Comparison of ENCODE assay signal across 13 cellular contexts in the genomic region with DNA sequence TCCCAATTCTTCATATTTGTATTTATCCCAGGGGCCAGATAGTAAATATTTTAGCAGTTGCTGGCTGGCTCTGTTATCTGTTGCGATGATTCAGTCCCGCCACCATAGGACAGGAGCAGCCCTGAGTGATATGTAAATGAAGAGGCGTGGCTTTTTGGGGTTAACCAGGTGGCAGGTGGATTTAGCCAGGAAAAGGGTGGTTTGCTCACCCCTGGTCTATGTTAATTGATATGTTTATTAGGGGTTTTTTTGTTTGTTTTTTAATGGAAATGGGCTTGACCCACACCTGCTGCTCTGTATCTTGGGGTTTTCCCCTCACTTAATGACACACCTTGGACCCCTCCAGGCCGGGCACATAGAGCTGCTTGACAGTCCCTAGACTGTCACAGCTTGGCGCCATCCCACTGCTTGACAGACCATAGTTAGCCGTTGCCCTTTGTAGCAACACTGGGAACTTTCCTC.
DNase-seq lines count a peak whose midpoint lies in the region; TF ChIP-seq lines count a peak whose summit lies in the region.
"Had no signal": no experiment of that assay in that cellular context is flagged by ENCODE, and none has a peak within 500 bp of the region (broad histone marks: within the 10 kb centered on the region; RNA-seq: fewer than 3 reads in every experiment).

No MANE protein-coding gene starts in this region.

- H3K4me2 ChIP-seq in H9 (ENCODE audit: insufficient read depth, insufficient read length, low read length) (peak overlapping the region; percentile 0), mesendoderm (ENCODE audit: low read length) (no peak overlapping the region), mammary epithelial cell (ENCODE audit: insufficient read depth, low read depth, low read length) (no peak overlapping the region)

- DNase-seq in H9 (peak; percentile 88), RWPE1 (ENCODE audit: low spot score) (peak; percentile 27), mesendoderm (peak; percentile 54), SKM-1 treated with dmso at 0.1 percent for 144 hours (lab: John Stamatoyannopoulos, UW; ENCODE audit: unreplicated experiment) (no peak), NCI-H1092 (lab: John Stamatoyannopoulos, UW) (no peak), mammary epithelial cell (no peak)
- peak; percentile 55 for DNase-seq in activated naive CD4-positive, alpha-beta T cell treated with anti-CD3 and anti-CD28 coated beads, Interleukin-2, amount 10 ng/mL, durations not matched to agents 7 days and 5 days
- DNase-seq: amygdala, DMS79, dorsolateral prefrontal cortex, glutamatergic neuron, Karpas-422 had no signal

- H3K56ac ChIP-seq in H9 (ENCODE audit: insufficient read length, low read depth, low read length) (no peak overlapping the region), mesendoderm (ENCODE audit: low read length) (no peak overlapping the region)

- H2AK5ac ChIP-seq in H9 (ENCODE audit: insufficient read length, low read length) (no peak overlapping the region), mesendoderm (ENCODE audit: low read length) (no peak overlapping the region)

- dilution Hi-C loops in mammary epithelial cell (cut with HindIII; ENCODE audit: low sequenced_read_pairs): no loop called here

- TF ChIP-seq CTCF in H9 (conservative IDR thresholded peaks at IDR 0.05): no peak
- no peak for TF ChIP-seq CTCF in RWPE1 (conservative IDR thresholded peaks at IDR 0.05; ENCODE audit: low read depth)
- TF ChIP-seq CTCF in mammary epithelial cell (conservative IDR thresholded peaks at IDR 0.05 in 1 of 2, IDR thresholded peaks at IDR 0.05 in 1 of 2; ENCODE audit: extremely low read depth in 1 of 2, insufficient read depth in 1 of 2, low read depth in 1 of 2, low read length in 2 of 2): no peak

- no peak overlapping the region for H2AFZ ChIP-seq in H9 (ENCODE audit: low read length)
- H2AFZ ChIP-seq in mammary epithelial cell (ENCODE audit: low read depth, low read length): no peak overlapping the region

- no peak overlapping the region for H3K14ac ChIP-seq in H9 (ENCODE audit: insufficient read depth, low read length)

- in situ Hi-C loops in mammary epithelial cell (cut with MboI; ENCODE audit: low sequenced_read_pairs in 2 of 2): no loop called here

- no TSS peak for BruUV-seq in mammary epithelial cell (replicated peaks; lab: Mats Ljungman, UMichigan)

- H3K27me3 Mint-ChIP-seq in H9 (ENCODE audit: low read depth): no peaks in the 10 kb centered on the region
- H3K27me3 Mint-ChIP-seq in activated naive CD4-positive, alpha-beta T cell treated with anti-CD3 and anti-CD28 coated beads, Interleukin-2, amount 10 ng/mL, durations not matched to agents 7 days and 5 days: peaks cover 6% of the 10 kb centered on the region

- peaks cover 2 to 20% (median 12%) of the 10 kb centered on the region in 3 experiments; a peak in 3 of 7 replicates for H3K36me3 Mint-ChIP-seq in H9 (ENCODE audit: insufficient read depth in 1 of 3, low read depth in 3 of 3)
- H3K36me3 Mint-ChIP-seq in activated naive CD4-positive, alpha-beta T cell treated with anti-CD3 and anti-CD28 coated beads, Interleukin-2, amount 10 ng/mL, durations not matched to agents 7 days and 5 days: peaks cover 68% of the 10 kb centered on the region

- no peak overlapping the region for H4K5ac ChIP-seq in H9 (ENCODE audit: insufficient read length, low read depth, low read length)
- H4K5ac ChIP-seq in mesendoderm (ENCODE audit: low read length): no peak overlapping the region

- H2BK5ac ChIP-seq in H9 (ENCODE audit: insufficient read length, low read length): no peak overlapping the region
- no peak overlapping the region for H2BK5ac ChIP-seq in mesendoderm (ENCODE audit: low read length)

- H3K18ac ChIP-seq in H9 (ENCODE audit: insufficient read length, low read depth, low read length) (no peak overlapping the region), mesendoderm (ENCODE audit: low read length) (no peak overlapping the region)

- H3K36me3 ChIP-seq in mesendoderm (ENCODE audit: control insufficient read depth, insufficient read depth, low read length) (no peaks in the 10 kb centered on the region), mammary epithelial cell (ENCODE audit: insufficient read depth, low read length) (peaks cover 1% of the 10 kb centered on the region)
- H3K36me3 ChIP-seq: prostate gland had no signal

- H3K9me3 ChIP-seq in H9 (ENCODE audit: control insufficient read depth, low read depth, low read length): no peaks in the 10 kb centered on the region
- H3K9me3 ChIP-seq in mammary epithelial cell (replicated peaks; ENCODE audit: insufficient read depth, low read length): no peaks in the 10 kb centered on the region
- H3K9me3 ChIP-seq: prostate gland had no signal

- H3K23ac ChIP-seq in H9 (ENCODE audit: insufficient read length, low read depth, low read length): no peak overlapping the region
- no peak overlapping the region for H3K23ac ChIP-seq in mesendoderm (ENCODE audit: low read length)

- no peak overlapping the region for H2BK15ac ChIP-seq in H9 (ENCODE audit: low read depth, low read length)
- H2BK15ac ChIP-seq in mesendoderm (replicated peaks; ENCODE audit: low read depth): no peak overlapping the region

- H3K4me3 ChIP-seq in mesendoderm (ENCODE audit: low read length): no peak overlapping the region
- H3K4me3 ChIP-seq in mammary epithelial cell (replicated peaks in 1 of 3; ENCODE audit: insufficient read depth in 1 of 3, low read depth in 2 of 3, low read length in 3 of 3): no peak overlapping the region
- H3K4me3 ChIP-seq: dorsolateral prefrontal cortex, prostate gland had no signal

- POLR2A ChIA-PET in RWPE1 (lab: Yijun Ruan, JAX; ENCODE audit: low non-redundant PET): interaction anchor here (0.7 to 1.0 kb wide), 2 partner anchors 42 to 102 kb away, joined by 3 to 4 read pairs; no protein-coding TSS in a partner anchor

- no CpG with 5 or more reads among the region's 6 CpGs for WGBS in H9 (ENCODE audit: extremely low coverage, insufficient read length, low lambda C conversion rate)
- WGBS in mesendoderm (ENCODE audit: extremely low coverage, insufficient coverage, low lambda C conversion rate): no CpG with 5 or more reads among the region's 6 CpGs
- 81% methylated on average over 6 of the region's 6 CpGs for WGBS in mammary epithelial cell (ENCODE audit: low coverage, missing lambda C conversion rate)

- CTCF ChIA-PET in RWPE1 (lab: Yijun Ruan, JAX) (interaction anchor here (0.6 to 0.7 kb wide), 2 partner anchors 121 to 130 kb away, joined by 3 to 4 read pairs; no protein-coding TSS in a partner anchor), mammary epithelial cell (lab: Charles Lee; ENCODE audit: low non-redundant PET) (interaction anchor here (0.6 to 0.7 kb wide), 2 partner anchors 228 to 589 kb away, joined by 3 to 4 read pairs; no protein-coding TSS in a partner anchor)
- CTCF ChIA-PET in activated naive CD4-positive, alpha-beta T cell treated with anti-CD3 and anti-CD28 coated beads, Interleukin-2, amount 10 ng/mL, durations not matched to agents 7 days and 5 days (lab: Charles Lee): no interaction called here

- no peak overlapping the region for H3T11ph ChIP-seq in H9 (ENCODE audit: low read length)

- H2BK20ac ChIP-seq in H9 (ENCODE audit: low read depth, low read length, poor library complexity, severe bottlenecking): no peak overlapping the region

- peaks cover 28 to 36% of the 10 kb centered on the region in 2 experiments for H3K4me1 Mint-ChIP-seq in H9
- H3K4me1 Mint-ChIP-seq in activated naive CD4-positive, alpha-beta T cell treated with anti-CD3 and anti-CD28 coated beads, Interleukin-2, amount 10 ng/mL, durations not matched to agents 7 days and 5 days: peaks cover 75% of the 10 kb centered on the region

- no peak overlapping the region for H2BK12ac ChIP-seq in H9 (ENCODE audit: insufficient read length, low read depth, low read length)

- H3K4me3 Mint-ChIP-seq in H9: peak overlapping the region in 1 of 2 experiments; percentile 73; a peak in 4 of 5 replicates
- H3K4me3 Mint-ChIP-seq in activated naive CD4-positive, alpha-beta T cell treated with anti-CD3 and anti-CD28 coated beads, Interleukin-2, amount 10 ng/mL, durations not matched to agents 7 days and 5 days: peak overlapping the region; percentile 98

- H3K9ac ChIP-seq in H9 (ENCODE audit: extremely low read depth, insufficient read length, low read length) (no peak overlapping the region), mesendoderm (ENCODE audit: low read length) (no peak overlapping the region), mammary epithelial cell (ENCODE audit: insufficient read depth, low read length) (no peak overlapping the region)

- H4K91ac ChIP-seq in H9 (ENCODE audit: insufficient read length, low read depth, low read length): no peak overlapping the region

- H3K4ac ChIP-seq in H9 (ENCODE audit: low read depth, low read length) (no peak overlapping the region), mesendoderm (ENCODE audit: low read depth, low read length) (no peak overlapping the region)

- peaks cover 3% of the 10 kb centered on the region for H3K23me2 ChIP-seq in H9 (ENCODE audit: insufficient read length, low read depth, low read length, poor library complexity, severe bottlenecking)

- H3K27ac ChIP-seq in H9 (ENCODE audit: insufficient read length, low read depth, low read length) (no peak overlapping the region), RWPE1 (no peak overlapping the region), mesendoderm (ENCODE audit: low read depth, low read length) (no peak overlapping the region), mammary epithelial cell (ENCODE audit: insufficient read depth, low read depth, low read length) (no peak overlapping the region)
- H3K27ac ChIP-seq: dorsolateral prefrontal cortex, prostate gland had no signal

- no peaks in the 10 kb centered on the region for H3K79me1 ChIP-seq in H9 (ENCODE audit: insufficient read depth, low read depth, low read length, poor library complexity, severe bottlenecking)
- no peaks in the 10 kb centered on the region for H3K79me1 ChIP-seq in mesendoderm (ENCODE audit: low read length)

- H3K27me3 ChIP-seq in H9 (ENCODE audit: insufficient read depth, low read length) (no peaks in the 10 kb centered on the region), mesendoderm (ENCODE audit: insufficient read depth, low read length, poor library complexity) (no peaks in the 10 kb centered on the region), mammary epithelial cell (ENCODE audit: insufficient read depth, low read length) (no peaks in the 10 kb centered on the region)
- H3K27me3 ChIP-seq: dorsolateral prefrontal cortex had no signal

- no peak overlapping the region for H4K8ac ChIP-seq in H9 (replicated peaks; ENCODE audit: insufficient read length, low read depth, low read length)
- H4K8ac ChIP-seq in mesendoderm (ENCODE audit: low read depth, low read length): no peak overlapping the region

- H3K9me3 Mint-ChIP-seq in H9: no peaks in the 10 kb centered on the region
- no peaks in the 10 kb centered on the region for H3K9me3 Mint-ChIP-seq in activated naive CD4-positive, alpha-beta T cell treated with anti-CD3 and anti-CD28 coated beads, Interleukin-2, amount 10 ng/mL, durations not matched to agents 7 days and 5 days

- intact Hi-C loops in mammary epithelial cell (cut with micrococcal nuclease): no loop called here

- H3K4me1 ChIP-seq in H9 (ENCODE audit: insufficient read depth, low read length) (peaks cover 3% of the 10 kb centered on the region; the same call in 1 of the 2 replicates), mesendoderm (ENCODE audit: control insufficient read depth, low read depth, low read length) (no peaks in the 10 kb centered on the region), mammary epithelial cell (ENCODE audit: insufficient read depth, low read length) (peaks cover 23% of the 10 kb centered on the region)
- H3K4me1 ChIP-seq: prostate gland had no signal

- no peaks in the 10 kb centered on the region for H3K79me2 ChIP-seq in H9 (ENCODE audit: insufficient read depth, low read length)
- H3K79me2 ChIP-seq in mesendoderm (ENCODE audit: control insufficient read depth, insufficient read depth, low read length): no peaks in the 10 kb centered on the region
- no peaks in the 10 kb centered on the region for H3K79me2 ChIP-seq in mammary epithelial cell (ENCODE audit: insufficient read depth, low read length)

- H4K20me1 ChIP-seq in H9 (ENCODE audit: control insufficient read depth, insufficient read depth, insufficient read length) (no peaks in the 10 kb centered on the region), mammary epithelial cell (ENCODE audit: insufficient read depth, low read length) (no peaks in the 10 kb centered on the region)

- peak overlapping the region; percentile 87 to 97 (median 96); a peak in 6 of 7 replicates for H3K27ac Mint-ChIP-seq in H9
- H3K27ac Mint-ChIP-seq in activated naive CD4-positive, alpha-beta T cell treated with anti-CD3 and anti-CD28 coated beads, Interleukin-2, amount 10 ng/mL, durations not matched to agents 7 days and 5 days: peak overlapping the region; percentile 95

- H2BK120ac ChIP-seq in H9 (ENCODE audit: low read depth, low read length, poor library complexity, severe bottlenecking) (no peak overlapping the region), mesendoderm (ENCODE audit: low read depth, low read length) (no peak overlapping the region)

Comparison
In these comparisons a context has a peak if more than half of its experiments do, and no peak if none do; other contexts are left out.
1. DNase-seq: peak in H9 (single experiment), RWPE1 (single experiment), activated naive CD4-positive, alpha-beta T cell treated with anti-CD3 and anti-CD28 coated beads, Interleukin-2, amount 10 ng/mL, durations not matched to agents 7 days and 5 days (single experiment) and mesendoderm (single experiment); none in SKM-1 treated with dmso at 0.1 percent for 144 hours (single experiment), NCI-H1092 (single experiment) and mammary epithelial cell (single experiment).